1 cellular context compared by ENCODE assay signal in genomic region chr2:170248574-170249393, GRCh38.
TF ChIP-seq lines count a peak whose summit lies in the region.

No MANE protein-coding gene starts in this region.

TF ChIP-seq in K562, 482 proteins besides CTCF, POLR2A, EP300 and RAD21 (continued from another document and continues in another):
- TF ChIP-seq BRCA1 (IDR thresholded peaks at IDR 0.05) = no peak
- TF ChIP-seq BRCA1 (CRISPR knock-in tag; IDR thresholded peaks at IDR 0.05) = no peak
- no peak for TF ChIP-seq NKRF (IDR thresholded peaks at IDR 0.05; ENCODE audit: borderline replicate concordance)
- no peak for TF ChIP-seq CGGBP1 (CRISPR knock-in tag; IDR thresholded peaks at IDR 0.05)
- TF ChIP-seq ASH1L (IDR thresholded peaks at IDR 0.05; ENCODE audit: borderline replicate concordance, low read depth, partially characterized antibody) = no peak
- no peak for TF ChIP-seq SREBF2 (CRISPR knock-in tag; IDR thresholded peaks at IDR 0.05)
- no peak for TF ChIP-seq ARID3A (IDR thresholded peaks at IDR 0.05; ENCODE audit: borderline replicate concordance, low read depth, low read length)
- TF ChIP-seq PRPF4 (IDR thresholded peaks at IDR 0.05; ENCODE audit: insufficient read depth, low read depth, low read length, poor library complexity, severe bottlenecking) = no peak
- no peak for TF ChIP-seq ELK3 (CRISPR knock-in tag; IDR thresholded peaks at IDR 0.05)
- no peak for TF ChIP-seq LCOR (CRISPR knock-in tag; IDR thresholded peaks at IDR 0.05)
- TF ChIP-seq LEF1 (IDR thresholded peaks at IDR 0.05) = no peak
- TF ChIP-seq ZNF644 (tag; IDR thresholded peaks at IDR 0.05; ENCODE audit: low read depth) = no peak
- TF ChIP-seq BHLHE40 (IDR thresholded peaks at IDR 0.05; ENCODE audit: low read length) = no peak; the same call in 1 of the 2 replicates
- no peak for TF ChIP-seq MEIS2 (IDR thresholded peaks at IDR 0.05; ENCODE audit: partially characterized antibody)
- no peak for TF ChIP-seq CHAMP1 (IDR thresholded peaks at IDR 0.05)
- no peak for TF ChIP-seq IRF9 (tag; IDR thresholded peaks at IDR 0.05)
- TF ChIP-seq SMC3 (conservative IDR thresholded peaks at IDR 0.05; ENCODE audit: insufficient read depth, low read depth, low read length) = no peak
- TF ChIP-seq PKNOX1 (IDR thresholded peaks at IDR 0.05) = no peak
- TF ChIP-seq ZBTB17 (CRISPR knock-in tag; IDR thresholded peaks at IDR 0.05) = peak; percentile 80; the same call in 1 of the 2 replicates
- peak; percentile 56; the same call in 1 of the 2 replicates for TF ChIP-seq ILK (tag; IDR thresholded peaks at IDR 0.05; ENCODE audit: borderline replicate concordance, low read depth)
- no peak for TF ChIP-seq ZNF124 (CRISPR knock-in tag; IDR thresholded peaks at IDR 0.05)
- no peak for TF ChIP-seq GTF2B (IDR thresholded peaks at IDR 0.05; ENCODE audit: extremely low read depth, insufficient read length)
- TF ChIP-seq KLF16 (IDR thresholded peaks at IDR 0.05) = no peak
- no peak for TF ChIP-seq SMARCA5 (IDR thresholded peaks at IDR 0.05)
- no peak for TF ChIP-seq NFE2 (IDR thresholded peaks at IDR 0.05; ENCODE audit: low read depth)
- 0 out of 2 replicates have a peak, but pooled peaks have one; percentile 44 for TF ChIP-seq PTTG1 (tag; IDR thresholded peaks at IDR 0.05; ENCODE audit: low read depth)
- no peak for TF ChIP-seq TOE1 (IDR thresholded peaks at IDR 0.05; ENCODE audit: borderline replicate concordance)
- TF ChIP-seq TOE1 (CRISPR knock-in tag; IDR thresholded peaks at IDR 0.05; ENCODE audit: borderline replicate concordance, low read depth) = no peak
- no peak for TF ChIP-seq TAF9B (IDR thresholded peaks at IDR 0.05; ENCODE audit: partially characterized antibody)
- TF ChIP-seq SRSF9 (IDR thresholded peaks at IDR 0.05; ENCODE audit: borderline replicate concordance, low read depth, low read length) = no peak
- no peak for TF ChIP-seq ZNF253 (CRISPR knock-in tag; conservative IDR thresholded peaks at IDR 0.05)
- no peak for TF ChIP-seq ILF3 (IDR thresholded peaks at IDR 0.05; ENCODE audit: borderline replicate concordance)
- no peak for TF ChIP-seq PCBP2 (IDR thresholded peaks at IDR 0.05; ENCODE audit: low read depth, low read length, poor library complexity, severe bottlenecking)
- no peak for TF ChIP-seq RFX5 (IDR thresholded peaks at IDR 0.05; ENCODE audit: low read depth, low read length)
- TF ChIP-seq TEAD2 (tag; IDR thresholded peaks at IDR 0.05) = no peak; the same call in 1 of the 2 replicates
- no peak for TF ChIP-seq THRB (CRISPR knock-in tag; conservative IDR thresholded peaks at IDR 0.05)
- 0 out of 2 replicates have a peak, but pooled peaks have one; percentile 34 for TF ChIP-seq ZNF133 (CRISPR knock-in tag; IDR thresholded peaks at IDR 0.05)
- TF ChIP-seq PTBP1 (IDR thresholded peaks at IDR 0.05; ENCODE audit: low read depth, low read length) = no peak
- no peak for TF ChIP-seq NRF1 (conservative IDR thresholded peaks at IDR 0.05 in 1 of 2, IDR thresholded peaks at IDR 0.05 in 1 of 2)
- TF ChIP-seq ATF3 (IDR thresholded peaks at IDR 0.05) = no peak
- TF ChIP-seq ATF3 (CRISPR knock-in tag; conservative IDR thresholded peaks at IDR 0.05) = no peak
- no peak for TF ChIP-seq ZNF609 (CRISPR knock-in tag; IDR thresholded peaks at IDR 0.05; ENCODE audit: borderline replicate concordance)
- no peak for TF ChIP-seq BCOR (IDR thresholded peaks at IDR 0.05)
- no peak for TF ChIP-seq OTX1 (CRISPR knock-in tag; IDR thresholded peaks at IDR 0.05)
- no peak for TF ChIP-seq USF2 (CRISPR knock-in tag; IDR thresholded peaks at IDR 0.05)
- peak; percentile 76; the same call in 1 of the 2 replicates for TF ChIP-seq MEF2D (tag; conservative IDR thresholded peaks at IDR 0.05; ENCODE audit: low read depth)
